ENCODE assay signal across 1 cellular context in genomic region chr5:153753645-153754432, GRCh38.
TF ChIP-seq lines count a peak whose summit lies in the region.

No MANE protein-coding gene starts in this region.

TF ChIP-seq in GM23338, 12 proteins besides CTCF, POLR2A, EP300 and RAD21 (continued from another document):
- TF ChIP-seq ZNF462 (CRISPR knock-in tag; IDR thresholded peaks at IDR 0.05) (no peak), ETS1 (IDR thresholded peaks at IDR 0.05) (no peak), ZNF114 (CRISPR knock-in tag; IDR thresholded peaks at IDR 0.05) (no peak), JUNB (IDR thresholded peaks at IDR 0.05; ENCODE audit: unreplicated experiment) (no peak), EZH2phosphoT487 (IDR thresholded peaks at IDR 0.05; ENCODE audit: unreplicated experiment) (no peak)
